In the genomic region with DNA sequence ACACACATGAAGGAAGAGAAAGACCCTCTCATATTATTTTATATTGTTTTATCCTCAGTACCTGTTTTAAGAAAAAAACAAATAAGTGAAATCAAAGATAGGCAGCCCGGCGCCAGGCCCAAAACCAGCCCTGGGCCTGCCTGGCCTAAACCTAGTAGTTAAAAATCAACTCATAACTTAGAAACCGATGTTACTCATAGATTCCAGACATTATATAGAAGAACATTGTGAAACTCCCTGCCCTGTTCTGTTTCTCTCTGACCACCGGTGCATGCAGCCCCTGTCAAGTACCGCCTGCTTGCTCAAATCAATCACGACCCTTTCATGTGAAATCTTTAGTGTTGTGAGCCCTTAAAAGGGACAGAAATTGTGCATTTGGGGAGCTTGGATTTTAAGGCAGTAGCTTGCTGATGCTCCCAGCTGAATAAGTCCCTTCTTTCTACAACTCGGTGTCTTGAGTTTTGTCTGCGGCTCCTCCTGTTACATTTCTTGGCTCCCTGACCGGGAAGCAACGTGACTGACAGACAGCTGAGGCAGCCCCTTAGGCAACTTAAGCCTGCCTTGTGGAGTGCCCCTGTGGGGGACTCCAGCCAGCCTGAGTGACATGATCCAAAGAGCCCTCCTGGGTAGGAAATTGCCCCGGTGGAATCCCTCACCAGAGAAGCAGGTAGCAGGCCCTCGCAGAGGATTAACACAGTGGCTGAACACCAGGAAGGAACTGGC, we compare ENCODE assay signal across 14 cellular contexts. TPM values are rescaled to one million over a fixed set of nuclear protein-coding genes. Genes with fewer than 3 reads are reported as not detected.
DNase-seq lines count a peak whose midpoint lies in the region; ATAC-seq and TF ChIP-seq lines count a peak whose summit lies in the region.
"Not testable (repeated sequence)": the region's sequence is repeated elsewhere in the genome, so short reads cannot be mapped to it uniquely, and the experiment has no call there.
"Had no signal": no experiment of that assay in that cellular context is flagged by ENCODE, and none has a peak within 500 bp of the region (broad histone marks: within the 10 kb centered on the region; RNA-seq: fewer than 3 reads in every experiment).

No MANE protein-coding gene starts in this region.

- H3K9ac ChIP-seq in IMR-90 (ENCODE audit: low read depth, low read length); neural progenitor cell: not testable (repeated sequence)

- H2BK20ac ChIP-seq in IMR-90 (ENCODE audit: low read depth, low read length), result peak overlapping the region; percentile 7; the same call in 1 of the 2 replicates

- H3K4me1 ChIP-seq in IMR-90 (ENCODE audit: control insufficient read depth, insufficient read depth, low read length); esophagus (ENCODE audit: control insufficient read depth in 2 of 2, insufficient read depth in 2 of 2, low read length in 1 of 2); neural progenitor cell; thyroid gland: not testable (repeated sequence)
- peaks cover 0 to 10% (median 0%) of the 10 kb centered on the region in 4 donors for H3K4me1 ChIP-seq in right lobe of liver

- POLR2A ChIA-PET in IMR-90 (lab: Charles Lee; ENCODE audit: unreplicated experiment), result not testable (repeated sequence)

- H4K5ac ChIP-seq in IMR-90 (ENCODE audit: low read depth, low read length), result peak overlapping the region; percentile 90; the same call in 1 of the 2 replicates

- in situ Hi-C loops in IMR-90 (cut with MboI; ENCODE audit: low sequenced_read_pairs), result not testable (repeated sequence)

- H3K79me1 ChIP-seq in IMR-90 (ENCODE audit: low read depth in 1 of 2, low read length in 2 of 2), result not testable (repeated sequence)

- TF ChIP-seq POLR2A in IMR-90 (IDR thresholded peaks at IDR 0.05; ENCODE audit: low read depth, low read length); right lobe of liver (IDR thresholded peaks at IDR 0.05); thyroid gland (IDR thresholded peaks at IDR 0.05): not testable (repeated sequence)

- H3K4me3 ChIP-seq in IMR-90 (ENCODE audit: insufficient read depth, low read depth, low read length); esophagus (ENCODE audit: low read depth in 1 of 2, low read length in 2 of 2); right lobe of liver; neural progenitor cell; thyroid gland (replicated peaks in 1 of 3): not testable (repeated sequence)

- not testable (repeated sequence) for TF ChIP-seq RAD21 in IMR-90 (IDR thresholded peaks at IDR 0.05; ENCODE audit: low read length)

- H2AFZ ChIP-seq in IMR-90 (replicated peaks; ENCODE audit: low read length, poor library complexity) (peak overlapping the region; percentile 81), neural progenitor cell (replicated peaks) (peak overlapping the region; percentile 76)

- CTCF ChIA-PET in IMR-90 (lab: Yijun Ruan, JAX), result not testable (repeated sequence)

- not testable (repeated sequence) for H2AK9ac ChIP-seq in IMR-90 (replicated peaks; ENCODE audit: low read depth, low read length, poor library complexity)

- H2BK120ac ChIP-seq in IMR-90 (ENCODE audit: low read depth, low read length), result peak overlapping the region; percentile 72

- not testable (repeated sequence) for H3K56ac ChIP-seq in IMR-90 (ENCODE audit: extremely low read depth, insufficient read depth, low read length)

- H2BK5ac ChIP-seq in IMR-90 (ENCODE audit: low read depth, low read length, poor library complexity, severe bottlenecking), result peak overlapping the region; percentile 8

- H3F3A ChIP-seq in neural progenitor cell (ENCODE audit: low read depth), result not testable (repeated sequence)

- not testable (repeated sequence) for H2AK5ac ChIP-seq in IMR-90 (ENCODE audit: low read depth, low read length)

- intact Hi-C loops in IMR-90 (cut with micrococcal nuclease); right lobe of liver (cut with DNase I); thyroid gland (cut with DNase I): not testable (repeated sequence)

- not testable (repeated sequence) for H3K9me3 ChIP-seq in IMR-90 (ENCODE audit: control insufficient read depth, insufficient read depth, low read length); esophagus (ENCODE audit: control insufficient read depth in 2 of 2, insufficient read depth in 1 of 2, low read depth in 1 of 2, low read length in 1 of 2); right lobe of liver; neural progenitor cell (ENCODE audit: low read depth); thyroid gland

- not testable (repeated sequence) for H3K4me3 Mint-ChIP-seq in neural progenitor cell

- not testable (repeated sequence) for H4K20me1 ChIP-seq in IMR-90 (ENCODE audit: insufficient read depth, low read length); neural progenitor cell (ENCODE audit: low read depth)

- H3K27me3 ChIP-seq in IMR-90 (ENCODE audit: control insufficient read depth, insufficient read depth, low read length); esophagus (ENCODE audit: control insufficient read depth in 1 of 2, insufficient read depth in 2 of 2, low read length in 2 of 2); right lobe of liver; neural progenitor cell; thyroid gland: not testable (repeated sequence)

- peak overlapping the region; percentile 97 for H3K27ac Mint-ChIP-seq in neural progenitor cell

- not testable (repeated sequence) for TF ChIP-seq CTCF in IMR-90 (conservative IDR thresholded peaks at IDR 0.05; ENCODE audit: low read depth, low read length); right lobe of liver (IDR thresholded peaks at IDR 0.05); neural progenitor cell (IDR thresholded peaks at IDR 0.05); thyroid gland (IDR thresholded peaks at IDR 0.05)

- not testable (repeated sequence) for H3K36me3 ChIP-seq in IMR-90 (ENCODE audit: control insufficient read depth, insufficient read depth, low read length); esophagus (ENCODE audit: control insufficient read depth in 2 of 2, insufficient read depth in 2 of 2, low read length in 1 of 2); right lobe of liver; neural progenitor cell; thyroid gland

- not testable (repeated sequence) for H3K4me2 ChIP-seq in IMR-90 (ENCODE audit: low read depth, low read length)
- H3K4me2 ChIP-seq in neural progenitor cell, result peak overlapping the region; percentile 23

- dilution Hi-C loops in IMR-90 (cut with HindIII; ENCODE audit: low sequenced_read_pairs, unreplicated experiment), result not testable (repeated sequence)

- peak overlapping the region in 1 of 2 experiments; percentile 74; a peak in 1 of 4 replicates for H4K8ac ChIP-seq in IMR-90 (ENCODE audit: low read depth in 2 of 2, low read length in 2 of 2)

- ATAC-seq in GM18511 (IDR thresholded peaks at IDR 0.05; ENCODE audit: unreplicated experiment) (peak; percentile 50), right lobe of liver (peak in 3 of 4 donors; percentile 34 to 59 (median 41))
- not testable (repeated sequence) for ATAC-seq in IMR-90 (ENCODE audit: low read depth)

- H3K23ac ChIP-seq in IMR-90 (ENCODE audit: low read depth, low read length), result not testable (repeated sequence)

- not testable (repeated sequence) for H3K27ac ChIP-seq in IMR-90 (ENCODE audit: insufficient read depth, low read length); neural progenitor cell; thyroid gland
- H3K27ac ChIP-seq in esophagus (ENCODE audit: low read depth in 2 of 2, low read length in 1 of 2), result peak overlapping the region; percentile 60 to 78
- H3K27ac ChIP-seq in right lobe of liver, result peak overlapping the region; percentile 30 to 71 (median 63)

- H3K9me3 Mint-ChIP-seq in neural progenitor cell, result not testable (repeated sequence)

- not testable (repeated sequence) for H3K18ac ChIP-seq in IMR-90 (ENCODE audit: low read depth, low read length)

- H3K4ac ChIP-seq in IMR-90 (ENCODE audit: low read depth, low read length), result not testable (repeated sequence)

- H3K4me1 Mint-ChIP-seq in neural progenitor cell, result peaks cover 23% of the 10 kb centered on the region

- no CpG with 5 or more reads among the region's 12 CpGs for WGBS in IMR-90 (ENCODE audit: extremely low coverage in 2 of 2, insufficient read length in 1 of 2), 2 experiments
- 55 to 66% methylated on average over 12 of the region's 12 CpGs for WGBS in esophagus, 2 donors
- WGBS in right lobe of liver (ENCODE audit: insufficient coverage, low coverage, low lambda C conversion rate, missing lambda C conversion rate), result 40% methylated on average over 10 of the region's 12 CpGs
- WGBS in thyroid gland, 2 donors, result 31 to 32% methylated on average over 12 of the region's 12 CpGs

- BruUV-seq in IMR-90 (replicated peaks; lab: Mats Ljungman, UMichigan), result not testable (repeated sequence)

- DNase-seq in IMR-90, right lobe of liver: not testable (repeated sequence)
- DNase-seq in astrocyte of the hippocampus (ENCODE audit: low read depth, low spot score), result peak; percentile 6
- DNase-seq in islet precursor cell, result peak; percentile 66
- DNase-seq in neural progenitor cell (ENCODE audit: low spot score), result peak; percentile 42
- DNase-seq in thyroid gland, result peak; percentile 12 to 15

- not testable (repeated sequence) for H2BK15ac ChIP-seq in IMR-90 (ENCODE audit: low read depth, low read length)

- not testable (repeated sequence) for H3K14ac ChIP-seq in IMR-90 (replicated peaks; ENCODE audit: low read depth, low read length)

- H3K9me1 ChIP-seq in IMR-90 (ENCODE audit: insufficient read depth, low read length), result not testable (repeated sequence)

- not testable (repeated sequence) for H3K27me3 Mint-ChIP-seq in neural progenitor cell (ENCODE audit: insufficient read depth, low read depth)

- H4K91ac ChIP-seq in IMR-90 (ENCODE audit: insufficient read depth, low read depth, low read length), result not testable (repeated sequence)

- not testable (repeated sequence) for H3K79me2 ChIP-seq in neural progenitor cell (ENCODE audit: low read depth)

- H3K36me3 Mint-ChIP-seq in neural progenitor cell, result not testable (repeated sequence)

RNA-seq across cellular contexts. Expression of a gene that starts 45.3 kb away (rescaled TPM):
- total RNA-seq in IMR-90 (2012; rRNA removed) (not detected in 2 replicates), right lobe of liver (100 to 1,000 TPM in 4 of 6 experiments, 10 to 100 TPM in 2; 88.5 to 377 (median 241) TPM), neural progenitor cell (ENCODE audit: low replicate concordance) (not detected in 2 replicates), thyroid gland (not detected)
- polyA plus RNA-seq in IMR-90 (2012; rRNA removed) (0.10 TPM in 1 of 2 replicates, not detected in the other), esophagus (under 1 TPM in 1 of 2 donors, not detected in 1; 0.05 TPM)
- polyA plus RNA-seq in IMR-90 (2012; cell fraction: cytosol; rRNA removed), result 0.04 TPM in 1 of 2 replicates, not detected in the other
- polyA plus RNA-seq in IMR-90 (2012; cell fraction: nucleus; rRNA removed; ENCODE audit: low replicate concordance), result not detected in 2 replicates
- total RNA-seq: activated naive CD4-positive, alpha-beta T cell treated with anti-CD3 and anti-CD28 coated beads, Interleukin-2, amount 50 U/mL, for 72 hours; heart right ventricle; posterior vena cava; sigmoid colon; T-helper 1 cell treated with Interleukin-12 subunit alpha and Interleukin-12 subunit beta and Interleukin-4 antibody, amounts not matched to agents 30 ng/mL and 1 ng/mL, for 36 hours; tibial nerve had no signal
- polyA plus RNA-seq: heart right ventricle had no signal

Comparison
In these comparisons a context has a peak if more than half of its experiments do, and no peak if none do; other contexts are left out.
1. RNA of a gene that starts 45.3 kb away (total RNA-seq): 88.5 to 377 TPM in right lobe of liver; not detected in thyroid gland, not detected in IMR-90 and not detected in neural progenitor cell; every median in the first group is over 10 times any median in the second.